In the genomic region with DNA sequence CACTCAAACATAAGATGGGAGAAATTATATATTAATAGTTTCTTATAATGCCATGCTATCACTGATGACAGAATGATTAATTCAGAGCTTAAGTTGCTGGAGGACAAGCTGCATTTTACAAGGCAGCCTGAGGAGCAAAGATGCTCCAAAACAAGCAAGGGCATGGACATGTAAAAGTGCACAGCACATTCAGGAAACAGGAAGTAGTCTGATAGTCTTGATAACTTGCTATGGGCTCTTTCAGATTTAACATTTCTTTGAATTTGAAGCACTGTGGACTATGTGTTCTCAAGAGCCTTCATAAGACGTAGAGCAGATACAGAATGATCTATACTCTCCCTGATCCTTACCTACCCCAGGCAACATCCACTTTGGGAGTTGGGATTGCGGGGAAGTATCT, we compare ENCODE assay signal across 1 cellular context.
TF ChIP-seq lines count a peak whose summit lies in the region.

No MANE protein-coding gene starts in this region.

TF ChIP-seq in K562, 482 proteins besides CTCF, POLR2A, EP300 and RAD21 (continued from another document):
- no peak for TF ChIP-seq GMEB1 (CRISPR knock-in tag; IDR thresholded peaks at IDR 0.05)
- TF ChIP-seq EWSR1 (IDR thresholded peaks at IDR 0.05; ENCODE audit: borderline replicate concordance, low read depth, partially characterized antibody) = no peak
- TF ChIP-seq HMG20A (CRISPR knock-in tag; conservative IDR thresholded peaks at IDR 0.05) = no peak
- no peak for TF ChIP-seq MYC (IDR thresholded peaks at IDR 0.05; ENCODE audit: low read depth, low read length)
- TF ChIP-seq MYC (CRISPR knock-in tag; IDR thresholded peaks at IDR 0.05; ENCODE audit: borderline replicate concordance, low read depth) = no peak
- TF ChIP-seq TAF9B (IDR thresholded peaks at IDR 0.05; ENCODE audit: partially characterized antibody) = no peak
- TF ChIP-seq NCOA6 (IDR thresholded peaks at IDR 0.05) = no peak
- TF ChIP-seq, protein P1, sequence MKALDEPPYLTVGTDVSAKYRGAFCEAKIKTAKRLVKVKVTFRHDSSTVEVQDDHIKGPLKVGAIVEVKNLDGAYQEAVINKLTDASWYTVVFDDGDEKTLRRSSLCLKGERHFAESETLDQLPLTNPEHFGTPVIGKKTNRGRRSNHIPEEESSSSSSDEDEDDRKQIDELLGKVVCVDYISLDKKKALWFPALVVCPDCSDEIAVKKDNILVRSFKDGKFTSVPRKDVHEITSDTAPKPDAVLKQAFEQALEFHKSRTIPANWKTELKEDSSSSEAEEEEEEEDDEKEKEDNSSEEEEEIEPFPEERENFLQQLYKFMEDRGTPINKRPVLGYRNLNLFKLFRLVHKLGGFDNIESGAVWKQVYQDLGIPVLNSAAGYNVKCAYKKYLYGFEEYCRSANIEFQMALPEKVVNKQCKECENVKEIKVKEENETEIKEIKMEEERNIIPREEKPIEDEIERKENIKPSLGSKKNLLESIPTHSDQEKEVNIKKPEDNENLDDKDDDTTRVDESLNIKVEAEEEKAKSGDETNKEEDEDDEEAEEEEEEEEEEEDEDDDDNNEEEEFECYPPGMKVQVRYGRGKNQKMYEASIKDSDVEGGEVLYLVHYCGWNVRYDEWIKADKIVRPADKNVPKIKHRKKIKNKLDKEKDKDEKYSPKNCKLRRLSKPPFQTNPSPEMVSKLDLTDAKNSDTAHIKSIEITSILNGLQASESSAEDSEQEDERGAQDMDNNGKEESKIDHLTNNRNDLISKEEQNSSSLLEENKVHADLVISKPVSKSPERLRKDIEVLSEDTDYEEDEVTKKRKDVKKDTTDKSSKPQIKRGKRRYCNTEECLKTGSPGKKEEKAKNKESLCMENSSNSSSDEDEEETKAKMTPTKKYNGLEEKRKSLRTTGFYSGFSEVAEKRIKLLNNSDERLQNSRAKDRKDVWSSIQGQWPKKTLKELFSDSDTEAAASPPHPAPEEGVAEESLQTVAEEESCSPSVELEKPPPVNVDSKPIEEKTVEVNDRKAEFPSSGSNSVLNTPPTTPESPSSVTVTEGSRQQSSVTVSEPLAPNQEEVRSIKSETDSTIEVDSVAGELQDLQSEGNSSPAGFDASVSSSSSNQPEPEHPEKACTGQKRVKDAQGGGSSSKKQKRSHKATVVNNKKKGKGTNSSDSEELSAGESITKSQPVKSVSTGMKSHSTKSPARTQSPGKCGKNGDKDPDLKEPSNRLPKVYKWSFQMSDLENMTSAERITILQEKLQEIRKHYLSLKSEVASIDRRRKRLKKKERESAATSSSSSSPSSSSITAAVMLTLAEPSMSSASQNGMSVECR (CRISPR knock-in tag; IDR thresholded peaks at IDR 0.05) = no peak
